ENCODE assay signal across 8 cellular contexts in genomic region chr2:64989126-64989981, GRCh38. TPM values are rescaled to one million over a fixed set of nuclear protein-coding genes. Genes with fewer than 3 reads are reported as not detected.
A peak's percentile ranks its signal among the peaks of the same experiment; 100 is the strongest.
DNase-seq lines count a peak whose midpoint lies in the region; ATAC-seq and TF ChIP-seq lines count a peak whose summit lies in the region.

Gene SLC1A4, plus strand, starts transcription at chr2:64989399. Its CDS starts 245 bp downstream, at chr2:64989644.

- H3K36me3 Mint-ChIP-seq in CD8-positive, alpha-beta memory T cell, result peaks cover 0 to 5% (median 2%) of the 10 kb centered on the region in 3 donors
- H3K36me3 Mint-ChIP-seq in endothelial cell (ENCODE audit: low read depth, unreplicated experiment), result peaks cover 24% of the 10 kb centered on the region

- H3K36me3 ChIP-seq in CD8-positive, alpha-beta memory T cell (ENCODE audit: insufficient read depth, low read length), result no peaks in the 10 kb centered on the region
- no peaks in the 10 kb centered on the region for H3K36me3 ChIP-seq in NT2/D1 (ENCODE audit: insufficient read depth, insufficient read length, low read length)

- H3K9me3 ChIP-seq in CD8-positive, alpha-beta memory T cell (ENCODE audit: low read length), result no peaks in the 10 kb centered on the region
- no peaks in the 10 kb centered on the region for H3K9me3 ChIP-seq in NT2/D1 (ENCODE audit: insufficient read depth, low read length)

- CTCF ChIA-PET in CD8-positive, alpha-beta memory T cell (lab: Charles Lee), result interaction anchor here (0.9 to 1.4 kb wide), 5 partner anchors 11 to 180 kb away, joined by 3 to 5 read pairs (median 3); no protein-coding TSS in a partner anchor

- H3K4me3 ChIP-seq in CD8-positive, alpha-beta memory T cell (ENCODE audit: low read length), result peak within 1 kb of the TSS; percentile 69
- H3K4me3 ChIP-seq in NT2/D1 (ENCODE audit: insufficient read length, low read depth), result peak within 1 kb of the TSS; percentile 48

- H3K9ac ChIP-seq in NT2/D1 (ENCODE audit: insufficient read length, low read depth), result peak within 1 kb of the TSS; percentile 82

- H3K4me1 ChIP-seq in CD8-positive, alpha-beta memory T cell (ENCODE audit: insufficient read depth, low read length), result peaks cover 8% of the 10 kb centered on the region
- peaks cover 3% of the 10 kb centered on the region for H3K4me1 ChIP-seq in NT2/D1 (ENCODE audit: insufficient read depth, insufficient read length)

- POLR2A ChIA-PET in CD8-positive, alpha-beta memory T cell (lab: Charles Lee), result interaction anchor here (1.0 to 1.5 kb wide), 2 partner anchors 67 to 238 kb away, joined by 3 to 8 read pairs; partner anchors contain the start of genes ACTR2 and CEP68

- TF ChIP-seq CTCF in endothelial cell (IDR thresholded peaks at IDR 0.05; ENCODE audit: unreplicated experiment), result no peak

- H3K27ac ChIP-seq in CD8-positive, alpha-beta memory T cell (ENCODE audit: low read depth, low read length), result peak within 1 kb of the TSS; percentile 58

- H3K27me3 ChIP-seq in CD8-positive, alpha-beta memory T cell (ENCODE audit: insufficient read depth, low read length, poor library complexity, severe bottlenecking), result no peaks in the 10 kb centered on the region
- peaks cover 28% of the 10 kb centered on the region for H3K27me3 ChIP-seq in NT2/D1 (ENCODE audit: insufficient read depth, insufficient read length)

- H3K27me3 Mint-ChIP-seq in CD8-positive, alpha-beta memory T cell, result peaks cover 0 to 3% of the 10 kb centered on the region in 2 donors
- peaks cover 20% of the 10 kb centered on the region for H3K27me3 Mint-ChIP-seq in endothelial cell (ENCODE audit: unreplicated experiment)

- peak within 1 kb of the TSS; percentile 87 to 95 (median 89) for H3K4me3 Mint-ChIP-seq in CD8-positive, alpha-beta memory T cell
- H3K4me3 Mint-ChIP-seq in endothelial cell (ENCODE audit: unreplicated experiment), result peak within 1 kb of the TSS; percentile 96

- H3K9me3 Mint-ChIP-seq in CD8-positive, alpha-beta memory T cell, result no peaks in the 10 kb centered on the region
- H3K9me3 Mint-ChIP-seq in endothelial cell (ENCODE audit: unreplicated experiment), result no peaks in the 10 kb centered on the region

- peak within 1 kb of the TSS; percentile 61 to 90 (median 76) for H3K27ac Mint-ChIP-seq in CD8-positive, alpha-beta memory T cell
- H3K27ac Mint-ChIP-seq in endothelial cell (ENCODE audit: unreplicated experiment), result peak within 1 kb of the TSS; percentile 98

- peak; percentile 66 to 84 (median 76) for DNase-seq in CD8-positive, alpha-beta memory T cell
- peak; percentile 82 for DNase-seq in HT1080 (ENCODE audit: low read depth)
- peak; percentile 30 for DNase-seq in NT2/D1 (ENCODE audit: low read depth, low spot score)
- DNase-seq in activated CD8-positive, alpha-beta memory T cell treated with anti-CD3 and anti-CD28 coated beads, Interleukin-2, amount 50 U/mL, for 1 hour (ENCODE audit: extremely low read depth), result peak; percentile 34
- peak; percentile 85 for DNase-seq in endothelial cell (ENCODE audit: low spot score)
- peak; percentile 92 for DNase-seq in midbrain (lab: John Stamatoyannopoulos, UW)
- peak; percentile 59 to 64 for DNase-seq in stimulated activated CD8-positive, alpha-beta memory T cell treated with anti-CD3 and anti-CD28 coated beads, Interleukin-2, amount 100 ng/mL, for 1 hour (ENCODE audit: low read depth in 2 of 2)

- H3K4me1 Mint-ChIP-seq in CD8-positive, alpha-beta memory T cell, result peaks cover 20 to 48% (median 36%) of the 10 kb centered on the region in 3 donors
- H3K4me1 Mint-ChIP-seq in endothelial cell (ENCODE audit: unreplicated experiment), result peaks cover 37% of the 10 kb centered on the region

- peak; percentile 68 for ATAC-seq in GM21360 (IDR thresholded peaks at IDR 0.05; ENCODE audit: unreplicated experiment)

RNA-seq across cellular contexts. Expression of gene SLC1A4, which starts in this region (rescaled TPM):
- 10 to 100 TPM; 21.2 to 21.3 TPM for total RNA-seq in CD8-positive, alpha-beta memory T cell
- 1.9 TPM for polyA plus RNA-seq in CD8-positive, alpha-beta memory T cell
- 8.3 and 10.1 TPM in 2 replicates for total RNA-seq in HT1080 (2014; rRNA removed; shearing (Covaris generic))
- polyA plus RNA-seq in HT1080 (2015; cell fraction: cytosol; rRNA removed), result 11.2 and 13.6 TPM in 2 replicates
- polyA plus RNA-seq in HT1080 (2015; cell fraction: nucleus; rRNA removed), result 30.9 and 32.0 TPM in 2 replicates
- total RNA-seq in endothelial cell (ENCODE audit: unreplicated experiment), result 41.4 TPM

Comparison
In these comparisons a context has a peak if more than half of its experiments do, and no peak if none do; other contexts are left out.
1. Peak in every context shown above with its lines: DNase-seq, ATAC-seq, H3K4me3 ChIP-seq and H3K27ac ChIP-seq.
2. DNase-seq: peak in every context shown above with its lines; median percentile 92 in midbrain; 85 in endothelial cell; 82 in HT1080; 76 in CD8-positive, alpha-beta memory T cell; 62 in stimulated activated CD8-positive, alpha-beta memory T cell treated with anti-CD3 and anti-CD28 coated beads, Interleukin-2, amount 100 ng/mL, for 1 hour; 34 in activated CD8-positive, alpha-beta memory T cell treated with anti-CD3 and anti-CD28 coated beads, Interleukin-2, amount 50 U/mL, for 1 hour; 30 in NT2/D1.